9 cellular contexts compared by ENCODE assay signal in the genomic region with DNA sequence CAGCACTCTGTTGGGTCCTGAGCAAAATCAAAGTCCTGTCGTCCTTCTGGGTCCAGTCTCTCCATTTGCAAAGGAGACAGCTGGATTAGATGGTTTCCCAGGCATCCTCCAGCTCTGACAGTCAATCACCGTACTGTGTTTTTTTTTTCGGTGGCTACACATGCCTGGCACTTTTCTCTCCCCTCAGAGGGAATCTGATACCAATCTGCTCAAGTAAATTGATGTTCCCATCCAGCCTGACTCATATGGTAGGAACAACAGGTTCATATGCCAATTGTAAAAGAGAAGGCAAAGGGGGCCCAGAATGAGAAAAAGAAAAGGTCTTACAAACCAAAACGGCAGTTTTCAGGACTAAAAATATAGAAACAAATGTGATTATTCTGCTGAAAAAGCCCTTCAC. TPM values are rescaled to one million over a fixed set of nuclear protein-coding genes. Genes with fewer than 3 reads are reported as not detected.
A peak's percentile ranks its signal among the peaks of the same experiment; 100 is the strongest.
DNase-seq lines count a peak whose midpoint lies in the region; ATAC-seq and TF ChIP-seq lines count a peak whose summit lies in the region.
"Had no signal": no experiment of that assay in that cellular context is flagged by ENCODE, and none has a peak within 500 bp of the region (broad histone marks: within the 10 kb centered on the region; RNA-seq: fewer than 3 reads in every experiment).

No MANE protein-coding gene starts in this region.

- H3K4me1 Mint-ChIP-seq in MCF 10A (ENCODE audit: insufficient read depth, unreplicated experiment): peaks cover 18% of the 10 kb centered on the region

- H3K4me3 ChIP-seq in ACC112 (ENCODE audit: low read depth, low read length) (peak overlapping the region; percentile 94), HUES48 (ENCODE audit: low read depth, low read length) (peak overlapping the region; percentile 70)

- H3K27me3 Mint-ChIP-seq in MCF 10A (ENCODE audit: insufficient read depth, unreplicated experiment): no peaks in the 10 kb centered on the region

- TF ChIP-seq CTCF in MCF 10A (IDR thresholded peaks at IDR 0.05; ENCODE audit: unreplicated experiment): no peak

- peaks cover 12% of the 10 kb centered on the region for H3K79me2 ChIP-seq in ACC112 (ENCODE audit: control insufficient read depth, insufficient read depth, low read length, unreplicated experiment)

- DNase-seq in MCF 10A (ENCODE audit: unreplicated experiment): no peak
- peak; percentile 96 for DNase-seq in myocyte (ENCODE audit: low read depth)
- no peak for DNase-seq in stimulated activated CD4-positive, alpha-beta T cell treated with anti-CD3 and anti-CD28 coated beads, Interleukin-2, amount 100 ng/mL, for 24 hours
- DNase-seq: GDM1 had no signal

- CTCF ChIA-PET in MCF 10A (lab: Yijun Ruan, JAX): interaction anchor here (0.7 to 1.6 kb wide), 5 partner anchors 8 to 264 kb away, joined by 3 to 7 read pairs (median 4); partner anchors contain the start of gene POLR1E

- intact Hi-C loops in MCF 10A (cut with micrococcal nuclease): no loop called here

- H3K9me3 ChIP-seq in HUES48 (ENCODE audit: control insufficient read depth, insufficient read depth, low read length): no peaks in the 10 kb centered on the region

- H3K9ac ChIP-seq in HUES48 (ENCODE audit: low read depth, low read length): no peak overlapping the region

- H3K27ac ChIP-seq in ACC112 (ENCODE audit: low read depth, low read length) (peak overlapping the region; percentile 45; the same call in 1 of the 2 replicates), HUES48 (ENCODE audit: low read depth, low read length) (peak overlapping the region; percentile 90)

- H3K36me3 ChIP-seq in ACC112 (ENCODE audit: insufficient read depth, low read length): no peaks in the 10 kb centered on the region
- no peaks in the 10 kb centered on the region for H3K36me3 ChIP-seq in HUES48 (ENCODE audit: control insufficient read depth, insufficient read depth, low read length)

- peak overlapping the region; percentile 78 for H3K4me3 Mint-ChIP-seq in MCF 10A (ENCODE audit: unreplicated experiment)

- H3K27ac Mint-ChIP-seq in MCF 10A (ENCODE audit: low read depth, unreplicated experiment): no peak overlapping the region

- H3K4me1 ChIP-seq in ACC112 (ENCODE audit: control insufficient read depth, insufficient read depth, low read length, unreplicated experiment): peaks cover 27% of the 10 kb centered on the region
- H3K4me1 ChIP-seq in HUES48 (ENCODE audit: control insufficient read depth, insufficient read depth, low read length): peaks cover 36% of the 10 kb centered on the region

- POLR2A ChIA-PET in MCF 10A (lab: Yijun Ruan, JAX): interaction anchor here (0.7 to 8.4 kb wide), 5 partner anchors 16 to 226 kb away, joined by 3 to 80 read pairs (median 4); partner anchors contain the start of genes DCAF10, POLR1E and TOMM5

- ATAC-seq in HG02798 (IDR thresholded peaks at IDR 0.05; ENCODE audit: poor library complexity, unreplicated experiment) (no peak), esophagus mucosa (no peak), GM19023 (IDR thresholded peaks at IDR 0.05; ENCODE audit: unreplicated experiment) (no peak)

- H3K27me3 ChIP-seq in ACC112 (ENCODE audit: insufficient read depth, low read length) (no peaks in the 10 kb centered on the region), HUES48 (ENCODE audit: control insufficient read depth, insufficient read depth, low read length) (no peaks in the 10 kb centered on the region)

- peaks cover 8% of the 10 kb centered on the region for H3K36me3 Mint-ChIP-seq in MCF 10A (ENCODE audit: insufficient read depth, unreplicated experiment)

- BruUV-seq in MCF 10A (replicated peaks; lab: Mats Ljungman, UMichigan): no TSS peak

- H2AFZ ChIP-seq in ACC112 (ENCODE audit: low read length, unreplicated experiment): no peak overlapping the region

- H3K9me3 Mint-ChIP-seq in MCF 10A (ENCODE audit: unreplicated experiment): no peaks in the 10 kb centered on the region

RNA-seq across cellular contexts. Expression of gene FBXO10, which starts 1.2 kb away (rescaled TPM):
- total RNA-seq in MCF 10A (2022) (3.4 and 4.6 TPM in 2 replicates), myocyte (77.5 and 106 TPM in 2 replicates), esophagus mucosa (3.4 TPM)
- 29.4 TPM for polyA plus RNA-seq in myocyte (2012)

RNA-seq across cellular contexts. Expression of gene TOMM5, which starts 17.4 kb away (rescaled TPM):
- 151 and 164 TPM in 2 replicates for total RNA-seq in MCF 10A (2022)
- total RNA-seq in myocyte: 107 and 109 TPM in 2 replicates
- polyA plus RNA-seq in myocyte (2012): 128 TPM
- 73.6 TPM for total RNA-seq in esophagus mucosa

Comparison
In these comparisons a context has a peak if more than half of its experiments do, and no peak if none do; other contexts are left out.
1. RNA of gene FBXO10, which starts 1.2 kb away (total RNA-seq): 77.5 to 106 TPM in myocyte; 3.4 TPM in esophagus mucosa (single experiment) and 3.4 to 4.6 TPM in MCF 10A; every median in the first group is over 10 times any median in the second.